Comparison of ENCODE assay signal across 8 cellular contexts in the genomic region with DNA sequence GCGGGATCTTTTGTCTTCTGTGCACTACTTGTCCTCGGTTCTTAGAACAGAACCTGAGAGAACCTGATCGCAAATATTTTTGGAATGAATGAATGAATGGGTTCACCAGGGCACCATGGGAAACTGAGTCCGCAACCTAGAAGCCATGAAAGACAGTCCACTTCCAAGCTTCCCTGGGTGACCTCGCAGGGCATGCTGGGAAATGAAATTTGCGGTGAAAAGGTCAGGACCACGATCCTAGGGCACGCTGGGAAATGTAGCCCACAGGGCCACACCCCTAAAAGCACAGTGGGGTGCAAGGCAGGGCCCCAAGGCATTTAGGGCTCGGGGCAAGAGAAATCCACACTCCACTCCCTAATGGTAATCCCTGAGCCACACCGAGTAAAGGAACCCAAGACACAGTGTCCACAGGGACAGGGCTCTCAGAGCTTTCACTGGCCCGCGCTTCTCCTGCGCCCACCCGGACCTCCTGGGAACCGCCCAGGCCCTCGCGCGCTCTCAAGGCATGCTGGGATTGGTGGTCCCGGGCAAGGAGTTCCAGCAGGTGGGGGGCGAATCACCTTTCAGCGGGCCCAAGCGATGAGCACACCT. TPM values are rescaled to one million over a fixed set of nuclear protein-coding genes. Genes with fewer than 3 reads are reported as not detected.
DNase-seq lines count a peak whose midpoint lies in the region; ATAC-seq and TF ChIP-seq lines count a peak whose summit lies in the region.

No MANE protein-coding gene starts in this region.

- H3K9me3 ChIP-seq in CD8-positive, alpha-beta memory T cell (ENCODE audit: low read length) = no peaks in the 10 kb centered on the region
- H3K9me3 ChIP-seq in skeletal muscle tissue (ENCODE audit: control insufficient read depth in 3 of 3, low read length in 3 of 3) = no peaks in the 10 kb centered on the region

- H3K27ac Mint-ChIP-seq in CD8-positive, alpha-beta memory T cell = peak overlapping the region in 7 of 8 donors; percentile 26 to 99 (median 89)
- H3K27ac Mint-ChIP-seq in brain = peak overlapping the region; percentile 94 to 99 (median 97)

- H3K27ac ChIP-seq in CD8-positive, alpha-beta memory T cell (ENCODE audit: low read depth, low read length) = peak overlapping the region; percentile 66
- H3K27ac ChIP-seq in skeletal muscle tissue (ENCODE audit: low read depth, low read length) = peak overlapping the region; percentile 57

- no peak for TF ChIP-seq CTCF in brain (conservative IDR thresholded peaks at IDR 0.05)

- no peaks in the 10 kb centered on the region for H3K36me3 ChIP-seq in CD8-positive, alpha-beta memory T cell (ENCODE audit: insufficient read depth, low read length)
- no peaks in the 10 kb centered on the region for H3K36me3 ChIP-seq in skeletal muscle tissue (ENCODE audit: control insufficient read depth in 3 of 3, insufficient read depth in 3 of 3, low read length in 3 of 3)

- ATAC-seq in GM21447 (IDR thresholded peaks at IDR 0.05; ENCODE audit: unreplicated experiment) = no peak
- ATAC-seq in GM18873 (IDR thresholded peaks at IDR 0.05; ENCODE audit: low FRiP score, unreplicated experiment) = no peak

- H3K27me3 ChIP-seq in CD8-positive, alpha-beta memory T cell (ENCODE audit: insufficient read depth, low read length, poor library complexity, severe bottlenecking) = no peaks in the 10 kb centered on the region
- no peaks in the 10 kb centered on the region for H3K27me3 ChIP-seq in skeletal muscle tissue (ENCODE audit: control insufficient read depth in 3 of 3, insufficient read depth in 3 of 3, low read length in 3 of 3)

- POLR2A ChIA-PET in CD8-positive, alpha-beta memory T cell (lab: Charles Lee) = interaction anchor here (1.6 to 2.3 kb wide), 2 partner anchors 56 to 136 kb away, joined by 4 to 8 read pairs; a partner anchor contains a TSS

- peaks cover 25% of the 10 kb centered on the region for H3K4me1 ChIP-seq in CD8-positive, alpha-beta memory T cell (ENCODE audit: insufficient read depth, low read length)
- H3K4me1 ChIP-seq in skeletal muscle tissue (ENCODE audit: control insufficient read depth in 3 of 3, insufficient read depth in 3 of 3, low read length in 3 of 3) = peaks cover 33 to 43% (median 40%) of the 10 kb centered on the region in 3 donors

- H3K27me3 Mint-ChIP-seq in CD8-positive, alpha-beta memory T cell = peaks cover 10 to 17% of the 10 kb centered on the region in 2 donors
- peaks cover 40% of the 10 kb centered on the region for H3K27me3 Mint-ChIP-seq in brain

- CTCF ChIA-PET in CD8-positive, alpha-beta memory T cell (lab: Charles Lee) = interaction anchor here (0.9 to 1.9 kb wide), 2 partner anchors 23 to 350 kb away, joined by 3 to 8 read pairs; no protein-coding TSS in a partner anchor

- peak overlapping the region; percentile 75 for H3K4me3 ChIP-seq in CD8-positive, alpha-beta memory T cell (ENCODE audit: low read length)
- H3K4me3 ChIP-seq in skeletal muscle tissue (ENCODE audit: low read length in 3 of 3) = peak overlapping the region; percentile 73 to 93 (median 80)

- H3K4me3 Mint-ChIP-seq in CD8-positive, alpha-beta memory T cell = peak overlapping the region; percentile 92 to 100 (median 97)
- H3K4me3 Mint-ChIP-seq in brain = peak overlapping the region; percentile 92 to 99 (median 95)

- peaks cover 30 to 49% (median 31%) of the 10 kb centered on the region in 3 donors for H3K4me1 Mint-ChIP-seq in CD8-positive, alpha-beta memory T cell
- peaks cover 41% of the 10 kb centered on the region for H3K4me1 Mint-ChIP-seq in brain

- H3K36me3 Mint-ChIP-seq in CD8-positive, alpha-beta memory T cell = peaks cover 0 to 19% (median 0%) of the 10 kb centered on the region in 3 donors
- no peaks in the 10 kb centered on the region for H3K36me3 Mint-ChIP-seq in brain

- H3K9ac ChIP-seq in skeletal muscle tissue (ENCODE audit: low read depth in 1 of 3, low read length in 3 of 3) = peak overlapping the region; percentile 7 to 63 (median 55)

- no peaks in the 10 kb centered on the region for H3K9me3 Mint-ChIP-seq in CD8-positive, alpha-beta memory T cell
- H3K9me3 Mint-ChIP-seq in brain = peaks cover 0 to 4% (median 0%) of the 10 kb centered on the region in 5 experiments

- no peak for DNase-seq in CD8-positive, alpha-beta memory T cell
- DNase-seq in NCI-H146 (lab: John Stamatoyannopoulos, UW) = peak; percentile 32
- DNase-seq in iPS-NIHi7 (ENCODE audit: extremely low spot score) = peak; percentile 78
- no peak for DNase-seq in HCEC 1CT

RNA-seq across cellular contexts. Expression of a gene that starts 1.1 kb away (rescaled TPM):
- 10 to 100 TPM; 95.4 to 98.3 TPM for total RNA-seq in CD8-positive, alpha-beta memory T cell
- 7.7 TPM for polyA plus RNA-seq in CD8-positive, alpha-beta memory T cell
- polyA plus RNA-seq in brain (ENCODE audit: insufficient read depth, low read depth, low replicate concordance) = 56.9 TPM
- total RNA-seq in skeletal muscle tissue = 24.5 TPM

RNA-seq across cellular contexts. Expression of a gene that starts 30.5 kb away (rescaled TPM):
- total RNA-seq in CD8-positive, alpha-beta memory T cell = not detected
- not detected for polyA plus RNA-seq in CD8-positive, alpha-beta memory T cell
- polyA plus RNA-seq in brain (ENCODE audit: insufficient read depth, low read depth, low replicate concordance) = 5.7 TPM
- 540 TPM for total RNA-seq in skeletal muscle tissue

RNA-seq across cellular contexts. Expression of a gene that starts 39.0 kb away (rescaled TPM):
- not detected for total RNA-seq in CD8-positive, alpha-beta memory T cell
- not detected for polyA plus RNA-seq in CD8-positive, alpha-beta memory T cell
- not detected for polyA plus RNA-seq in brain (ENCODE audit: insufficient read depth, low read depth, low replicate concordance)
- 4.7 TPM for total RNA-seq in skeletal muscle tissue

RNA-seq across cellular contexts. Expression of a gene that starts 42.8 kb away (rescaled TPM):
- total RNA-seq in CD8-positive, alpha-beta memory T cell = under 1 TPM; 0.27 to 0.74 TPM
- 0.28 TPM for polyA plus RNA-seq in CD8-positive, alpha-beta memory T cell
- polyA plus RNA-seq in brain (ENCODE audit: insufficient read depth, low read depth, low replicate concordance) = 5.5 TPM
- 1.0 TPM for total RNA-seq in skeletal muscle tissue

RNA-seq across cellular contexts. Expression of a gene that starts 47.9 kb away (rescaled TPM):
- under 1 TPM in 1 of 2 experiments, not detected in 1; 0.27 TPM for total RNA-seq in CD8-positive, alpha-beta memory T cell
- not detected for polyA plus RNA-seq in CD8-positive, alpha-beta memory T cell
- polyA plus RNA-seq in brain (ENCODE audit: insufficient read depth, low read depth, low replicate concordance) = 0.64 TPM
- total RNA-seq in skeletal muscle tissue = not detected

Comparison
In these comparisons a context has a peak if more than half of its experiments do, and no peak if none do; other contexts are left out.
1. DNase-seq: peak in NCI-H146 (single experiment) and iPS-NIHi7 (single experiment); none in CD8-positive, alpha-beta memory T cell (0 of 5) and HCEC 1CT (single experiment).
2. RNA of a gene that starts 30.5 kb away (total RNA-seq): 540 TPM in skeletal muscle tissue (single experiment); not detected in CD8-positive, alpha-beta memory T cell; every median in the first group is over 100 times any median in the second.